In the genomic region with DNA sequence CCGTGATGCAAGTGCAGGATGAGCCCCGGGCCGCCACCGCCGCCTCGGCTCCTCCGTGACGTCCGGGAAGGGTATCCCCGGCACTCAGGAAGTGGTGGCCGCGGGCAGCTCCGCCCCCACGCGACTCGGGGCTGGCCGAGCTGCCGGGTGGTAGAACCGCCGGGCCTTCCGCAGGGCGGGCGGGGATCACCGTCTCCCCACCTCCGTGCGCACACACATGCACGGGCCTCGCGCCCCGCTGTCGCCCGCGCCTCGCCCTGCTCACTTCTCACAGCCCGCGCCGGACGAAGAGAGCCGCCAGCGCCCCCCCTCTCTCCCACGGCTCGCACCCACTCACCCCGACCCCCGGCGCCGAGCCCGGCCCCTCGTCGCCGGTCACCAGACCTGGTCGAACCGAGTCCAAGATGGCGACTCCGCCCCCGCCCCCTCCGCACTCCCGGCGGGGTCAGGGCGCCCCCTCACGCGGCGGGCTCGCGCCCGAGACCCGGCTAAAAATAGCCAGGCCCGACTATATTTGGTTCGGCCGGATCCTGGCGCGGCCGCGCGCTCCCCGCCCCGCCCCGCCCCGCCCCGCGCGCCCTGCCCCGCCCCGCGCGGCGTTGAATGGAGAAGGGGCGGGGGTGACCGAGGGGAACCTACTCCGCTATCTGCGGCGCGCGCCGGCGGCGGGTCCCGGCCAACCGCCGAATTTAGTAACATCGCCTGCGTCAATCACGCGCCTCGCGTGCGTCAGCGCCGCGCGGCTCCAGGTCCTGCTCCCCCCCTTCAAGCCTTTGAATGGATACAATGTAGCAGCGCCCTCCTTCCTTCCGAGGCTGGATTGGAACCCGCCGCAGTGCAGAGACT, we compare ENCODE assay signal across 1 cellular context.
TF ChIP-seq lines count a peak whose summit lies in the region.

No MANE protein-coding gene starts in this region.

TF ChIP-seq in HEK293, 187 proteins besides CTCF, POLR2A, EP300 and RAD21 (continued from another document and continues in another):
- peak; percentile 70 for TF ChIP-seq SP2 (tag by site-specific recombination; IDR thresholded peaks at IDR 0.05)
- TF ChIP-seq ZNF571 (tag by site-specific recombination; IDR thresholded peaks at IDR 0.05), result no peak
- TF ChIP-seq ZNF514 (tag by site-specific recombination; IDR thresholded peaks at IDR 0.05), result no peak
- TF ChIP-seq ZNF23 (tag by site-specific recombination; IDR thresholded peaks at IDR 0.05; ENCODE audit: borderline replicate concordance), result no peak
- peak; percentile 86 for TF ChIP-seq KLF8 (tag by site-specific recombination; IDR thresholded peaks at IDR 0.05)
- TF ChIP-seq ZBTB8A (tag by site-specific recombination; IDR thresholded peaks at IDR 0.05), result peak; percentile 72
- no peak; the same call in 1 of the 2 replicates for TF ChIP-seq FEZF1 (tag by site-specific recombination; IDR thresholded peaks at IDR 0.05)
- no peak for TF ChIP-seq ZNF544 (tag by site-specific recombination; IDR thresholded peaks at IDR 0.05)
- TF ChIP-seq ZNF433 (tag by site-specific recombination; IDR thresholded peaks at IDR 0.05; ENCODE audit: low read depth), result no peak
- TF ChIP-seq, protein P1, sequence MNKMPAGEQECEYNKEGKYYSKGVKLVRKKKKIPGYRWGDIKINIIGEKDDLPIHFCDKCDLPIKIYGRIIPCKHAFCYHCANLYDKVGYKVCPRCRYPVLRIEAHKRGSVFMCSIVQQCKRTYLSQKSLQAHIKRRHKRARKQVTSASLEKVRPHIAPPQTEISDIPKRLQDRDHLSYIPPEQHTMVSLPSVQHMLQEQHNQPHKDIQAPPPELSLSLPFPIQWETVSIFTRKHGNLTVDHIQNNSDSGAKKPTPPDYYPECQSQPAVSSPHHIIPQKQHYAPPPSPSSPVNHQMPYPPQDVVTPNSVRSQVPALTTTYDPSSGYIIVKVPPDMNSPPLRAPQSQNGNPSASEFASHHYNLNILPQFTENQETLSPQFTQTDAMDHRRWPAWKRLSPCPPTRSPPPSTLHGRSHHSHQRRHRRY (tag by site-specific recombination; IDR thresholded peaks at IDR 0.05), result no peak
- no peak for TF ChIP-seq TRIM28 (IDR thresholded peaks at IDR 0.05; ENCODE audit: borderline replicate concordance, low read length)
- peak; percentile 39; the same call in 1 of the 2 replicates for TF ChIP-seq IKZF3 (tag by site-specific recombination; IDR thresholded peaks at IDR 0.05)
- TF ChIP-seq KLF9 (tag by site-specific recombination; IDR thresholded peaks at IDR 0.05; ENCODE audit: low read depth), result peak; percentile 78
- TF ChIP-seq ZNF354C (tag by site-specific recombination; IDR thresholded peaks at IDR 0.05; ENCODE audit: borderline replicate concordance, low read depth), result no peak
- TF ChIP-seq, protein P2, sequence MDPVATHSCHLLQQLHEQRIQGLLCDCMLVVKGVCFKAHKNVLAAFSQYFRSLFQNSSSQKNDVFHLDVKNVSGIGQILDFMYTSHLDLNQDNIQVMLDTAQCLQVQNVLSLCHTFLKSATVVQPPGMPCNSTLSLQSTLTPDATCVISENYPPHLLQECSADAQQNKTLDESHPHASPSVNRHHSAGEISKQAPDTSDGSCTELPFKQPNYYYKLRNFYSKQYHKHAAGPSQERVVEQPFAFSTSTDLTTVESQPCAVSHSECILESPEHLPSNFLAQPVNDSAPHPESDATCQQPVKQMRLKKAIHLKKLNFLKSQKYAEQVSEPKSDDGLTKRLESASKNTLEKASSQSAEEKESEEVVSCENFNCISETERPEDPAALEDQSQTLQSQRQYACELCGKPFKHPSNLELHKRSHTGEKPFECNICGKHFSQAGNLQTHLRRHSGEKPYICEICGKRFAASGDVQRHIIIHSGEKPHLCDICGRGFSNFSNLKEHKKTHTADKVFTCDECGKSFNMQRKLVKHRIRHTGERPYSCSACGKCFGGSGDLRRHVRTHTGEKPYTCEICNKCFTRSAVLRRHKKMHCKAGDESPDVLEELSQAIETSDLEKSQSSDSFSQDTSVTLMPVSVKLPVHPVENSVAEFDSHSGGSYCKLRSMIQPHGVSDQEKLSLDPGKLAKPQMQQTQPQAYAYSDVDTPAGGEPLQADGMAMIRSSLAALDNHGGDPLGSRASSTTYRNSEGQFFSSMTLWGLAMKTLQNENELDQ (tag by site-specific recombination; IDR thresholded peaks at IDR 0.05; ENCODE audit: low read depth), result no peak
- TF ChIP-seq, protein P3, sequence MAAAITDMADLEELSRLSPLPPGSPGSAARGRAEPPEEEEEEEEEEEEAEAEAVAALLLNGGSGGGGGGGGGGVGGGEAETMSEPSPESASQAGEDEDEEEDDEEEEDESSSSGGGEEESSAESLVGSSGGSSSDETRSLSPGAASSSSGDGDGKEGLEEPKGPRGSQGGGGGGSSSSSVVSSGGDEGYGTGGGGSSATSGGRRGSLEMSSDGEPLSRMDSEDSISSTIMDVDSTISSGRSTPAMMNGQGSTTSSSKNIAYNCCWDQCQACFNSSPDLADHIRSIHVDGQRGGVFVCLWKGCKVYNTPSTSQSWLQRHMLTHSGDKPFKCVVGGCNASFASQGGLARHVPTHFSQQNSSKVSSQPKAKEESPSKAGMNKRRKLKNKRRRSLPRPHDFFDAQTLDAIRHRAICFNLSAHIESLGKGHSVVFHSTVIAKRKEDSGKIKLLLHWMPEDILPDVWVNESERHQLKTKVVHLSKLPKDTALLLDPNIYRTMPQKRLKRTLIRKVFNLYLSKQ (tag by site-specific recombination; IDR thresholded peaks at IDR 0.05; ENCODE audit: borderline replicate concordance), result no peak
- no peak for TF ChIP-seq ZNF174 (tag by site-specific recombination; IDR thresholded peaks at IDR 0.05)
- TF ChIP-seq ZNF19 (tag by site-specific recombination; IDR thresholded peaks at IDR 0.05; ENCODE audit: low read depth), result no peak
- TF ChIP-seq ZNF155 (tag by site-specific recombination; IDR thresholded peaks at IDR 0.05), result no peak
- no peak for TF ChIP-seq SALL2 (tag by site-specific recombination; IDR thresholded peaks at IDR 0.05; ENCODE audit: borderline replicate concordance)
- peak; percentile 40 for TF ChIP-seq ZNF341 (tag by site-specific recombination; IDR thresholded peaks at IDR 0.05; ENCODE audit: low read depth)
- TF ChIP-seq, protein P4, sequence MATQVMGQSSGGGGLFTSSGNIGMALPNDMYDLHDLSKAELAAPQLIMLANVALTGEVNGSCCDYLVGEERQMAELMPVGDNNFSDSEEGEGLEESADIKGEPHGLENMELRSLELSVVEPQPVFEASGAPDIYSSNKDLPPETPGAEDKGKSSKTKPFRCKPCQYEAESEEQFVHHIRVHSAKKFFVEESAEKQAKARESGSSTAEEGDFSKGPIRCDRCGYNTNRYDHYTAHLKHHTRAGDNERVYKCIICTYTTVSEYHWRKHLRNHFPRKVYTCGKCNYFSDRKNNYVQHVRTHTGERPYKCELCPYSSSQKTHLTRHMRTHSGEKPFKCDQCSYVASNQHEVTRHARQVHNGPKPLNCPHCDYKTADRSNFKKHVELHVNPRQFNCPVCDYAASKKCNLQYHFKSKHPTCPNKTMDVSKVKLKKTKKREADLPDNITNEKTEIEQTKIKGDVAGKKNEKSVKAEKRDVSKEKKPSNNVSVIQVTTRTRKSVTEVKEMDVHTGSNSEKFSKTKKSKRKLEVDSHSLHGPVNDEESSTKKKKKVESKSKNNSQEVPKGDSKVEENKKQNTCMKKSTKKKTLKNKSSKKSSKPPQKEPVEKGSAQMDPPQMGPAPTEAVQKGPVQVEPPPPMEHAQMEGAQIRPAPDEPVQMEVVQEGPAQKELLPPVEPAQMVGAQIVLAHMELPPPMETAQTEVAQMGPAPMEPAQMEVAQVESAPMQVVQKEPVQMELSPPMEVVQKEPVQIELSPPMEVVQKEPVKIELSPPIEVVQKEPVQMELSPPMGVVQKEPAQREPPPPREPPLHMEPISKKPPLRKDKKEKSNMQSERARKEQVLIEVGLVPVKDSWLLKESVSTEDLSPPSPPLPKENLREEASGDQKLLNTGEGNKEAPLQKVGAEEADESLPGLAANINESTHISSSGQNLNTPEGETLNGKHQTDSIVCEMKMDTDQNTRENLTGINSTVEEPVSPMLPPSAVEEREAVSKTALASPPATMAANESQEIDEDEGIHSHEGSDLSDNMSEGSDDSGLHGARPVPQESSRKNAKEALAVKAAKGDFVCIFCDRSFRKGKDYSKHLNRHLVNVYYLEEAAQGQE (tag by site-specific recombination; IDR thresholded peaks at IDR 0.05), result no peak
- TF ChIP-seq, protein P5, sequence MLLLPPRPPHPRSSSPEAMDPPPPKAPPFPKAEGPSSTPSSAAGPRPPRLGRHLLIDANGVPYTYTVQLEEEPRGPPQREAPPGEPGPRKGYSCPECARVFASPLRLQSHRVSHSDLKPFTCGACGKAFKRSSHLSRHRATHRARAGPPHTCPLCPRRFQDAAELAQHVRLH (tag by site-specific recombination; IDR thresholded peaks at IDR 0.05), result no peak; the same call in 1 of the 2 replicates
- TF ChIP-seq, protein P6, sequence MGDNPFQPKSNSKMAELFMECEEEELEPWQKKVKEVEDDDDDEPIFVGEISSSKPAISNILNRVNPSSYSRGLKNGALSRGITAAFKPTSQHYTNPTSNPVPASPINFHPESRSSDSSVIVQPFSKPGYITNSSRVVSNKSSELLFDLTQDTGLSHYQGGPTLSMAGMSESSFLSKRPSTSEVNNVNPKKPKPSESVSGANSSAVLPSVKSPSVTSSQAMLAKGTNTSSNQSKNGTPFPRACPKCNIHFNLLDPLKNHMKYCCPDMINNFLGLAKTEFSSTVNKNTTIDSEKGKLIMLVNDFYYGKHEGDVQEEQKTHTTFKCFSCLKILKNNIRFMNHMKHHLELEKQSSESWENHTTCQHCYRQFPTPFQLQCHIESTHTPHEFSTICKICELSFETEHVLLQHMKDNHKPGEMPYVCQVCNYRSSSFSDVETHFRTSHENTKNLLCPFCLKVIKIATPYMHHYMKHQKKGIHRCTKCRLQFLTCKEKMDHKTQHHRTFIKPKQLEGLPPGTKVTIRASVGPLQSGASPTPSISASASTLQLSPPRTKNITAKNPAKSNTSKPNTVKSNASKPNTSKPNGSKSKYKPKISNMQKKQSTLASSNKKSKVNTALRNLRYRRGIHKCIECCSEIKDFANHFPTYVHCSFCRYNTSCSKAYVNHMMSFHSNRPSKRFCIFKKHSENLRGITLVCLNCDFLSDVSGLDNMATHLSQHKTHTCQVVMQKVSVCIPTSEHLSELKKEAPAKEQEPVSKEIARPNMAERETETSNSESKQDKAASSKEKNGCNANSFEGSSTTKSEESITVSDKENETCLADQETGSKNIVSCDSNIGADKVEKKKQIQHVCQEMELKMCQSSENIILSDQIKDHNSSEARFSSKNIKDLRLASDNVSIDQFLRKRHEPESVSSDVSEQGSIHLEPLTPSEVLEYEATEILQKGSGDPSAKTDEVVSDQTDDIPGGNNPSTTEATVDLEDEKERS (tag by site-specific recombination; IDR thresholded peaks at IDR 0.05), result no peak
- TF ChIP-seq RBAK (tag by site-specific recombination; IDR thresholded peaks at IDR 0.05), result no peak
- TF ChIP-seq ZNF266 (tag by site-specific recombination; IDR thresholded peaks at IDR 0.05; ENCODE audit: low read depth), result no peak
- TF ChIP-seq, protein P7, sequence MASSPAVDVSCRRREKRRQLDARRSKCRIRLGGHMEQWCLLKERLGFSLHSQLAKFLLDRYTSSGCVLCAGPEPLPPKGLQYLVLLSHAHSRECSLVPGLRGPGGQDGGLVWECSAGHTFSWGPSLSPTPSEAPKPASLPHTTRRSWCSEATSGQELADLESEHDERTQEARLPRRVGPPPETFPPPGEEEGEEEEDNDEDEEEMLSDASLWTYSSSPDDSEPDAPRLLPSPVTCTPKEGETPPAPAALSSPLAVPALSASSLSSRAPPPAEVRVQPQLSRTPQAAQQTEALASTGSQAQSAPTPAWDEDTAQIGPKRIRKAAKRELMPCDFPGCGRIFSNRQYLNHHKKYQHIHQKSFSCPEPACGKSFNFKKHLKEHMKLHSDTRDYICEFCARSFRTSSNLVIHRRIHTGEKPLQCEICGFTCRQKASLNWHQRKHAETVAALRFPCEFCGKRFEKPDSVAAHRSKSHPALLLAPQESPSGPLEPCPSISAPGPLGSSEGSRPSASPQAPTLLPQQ (tag by site-specific recombination; IDR thresholded peaks at IDR 0.05), result no peak; the same call in none of the 2 replicates
- TF ChIP-seq ZSCAN16 (tag by site-specific recombination; IDR thresholded peaks at IDR 0.05), result no peak
- TF ChIP-seq, protein P8, sequence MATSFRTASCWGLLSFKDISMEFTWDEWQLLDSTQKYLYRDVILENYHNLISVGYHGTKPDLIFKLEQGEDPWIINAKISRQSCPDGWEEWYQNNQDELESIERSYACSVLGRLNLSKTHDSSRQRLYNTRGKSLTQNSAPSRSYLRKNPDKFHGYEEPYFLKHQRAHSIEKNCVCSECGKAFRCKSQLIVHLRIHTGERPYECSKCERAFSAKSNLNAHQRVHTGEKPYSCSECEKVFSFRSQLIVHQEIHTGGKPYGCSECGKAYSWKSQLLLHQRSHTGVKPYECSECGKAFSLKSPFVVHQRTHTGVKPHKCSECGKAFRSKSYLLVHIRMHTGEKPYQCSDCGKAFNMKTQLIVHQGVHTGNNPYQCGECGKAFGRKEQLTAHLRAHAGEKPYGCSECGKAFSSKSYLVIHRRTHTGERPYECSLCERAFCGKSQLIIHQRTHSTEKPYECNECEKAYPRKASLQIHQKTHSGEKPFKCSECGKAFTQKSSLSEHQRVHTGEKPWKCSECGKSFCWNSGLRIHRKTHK (tag by site-specific recombination; IDR thresholded peaks at IDR 0.05), result no peak
- TF ChIP-seq ZFHX2 (tag by site-specific recombination; conservative IDR thresholded peaks at IDR 0.05), result peak; percentile 96
- no peak for TF ChIP-seq ZNF791 (tag by site-specific recombination; IDR thresholded peaks at IDR 0.05)
- TF ChIP-seq ZNF654 (tag by site-specific recombination; IDR thresholded peaks at IDR 0.05; ENCODE audit: low read depth), result no peak
- no peak for TF ChIP-seq ZNF202 (tag by site-specific recombination; IDR thresholded peaks at IDR 0.05; ENCODE audit: borderline replicate concordance)
- no peak for TF ChIP-seq ZNF664 (tag by site-specific recombination; IDR thresholded peaks at IDR 0.05)
- TF ChIP-seq ZBTB17 (tag by site-specific recombination; IDR thresholded peaks at IDR 0.05), result peak; percentile 58
- no peak for TF ChIP-seq ZNF140 (tag by site-specific recombination; IDR thresholded peaks at IDR 0.05)
- TF ChIP-seq, protein P9, sequence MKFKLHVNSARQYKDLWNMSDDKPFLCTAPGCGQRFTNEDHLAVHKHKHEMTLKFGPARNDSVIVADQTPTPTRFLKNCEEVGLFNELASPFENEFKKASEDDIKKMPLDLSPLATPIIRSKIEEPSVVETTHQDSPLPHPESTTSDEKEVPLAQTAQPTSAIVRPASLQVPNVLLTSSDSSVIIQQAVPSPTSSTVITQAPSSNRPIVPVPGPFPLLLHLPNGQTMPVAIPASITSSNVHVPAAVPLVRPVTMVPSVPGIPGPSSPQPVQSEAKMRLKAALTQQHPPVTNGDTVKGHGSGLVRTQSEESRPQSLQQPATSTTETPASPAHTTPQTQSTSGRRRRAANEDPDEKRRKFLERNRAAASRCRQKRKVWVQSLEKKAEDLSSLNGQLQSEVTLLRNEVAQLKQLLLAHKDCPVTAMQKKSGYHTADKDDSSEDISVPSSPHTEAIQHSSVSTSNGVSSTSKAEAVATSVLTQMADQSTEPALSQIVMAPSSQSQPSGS (tag by site-specific recombination; IDR thresholded peaks at IDR 0.05; ENCODE audit: low read depth), result no peak
- no peak; the same call in 1 of the 2 replicates for TF ChIP-seq ZIC2 (tag by site-specific recombination; IDR thresholded peaks at IDR 0.05)
